Comparison of ENCODE assay signal across 12 cellular contexts in genomic region chr5:134149571-134150303, GRCh38. TPM values are rescaled to one million over a fixed set of nuclear protein-coding genes. Genes with fewer than 3 reads are reported as not detected.
A peak's percentile ranks its signal among the peaks of the same experiment; 100 is the strongest.
DNase-seq lines count a peak whose midpoint lies in the region; ATAC-seq and TF ChIP-seq lines count a peak whose summit lies in the region.
"Had no signal": no experiment of that assay in that cellular context is flagged by ENCODE, and none has a peak within 500 bp of the region (broad histone marks: within the 10 kb centered on the region; RNA-seq: fewer than 3 reads in every experiment).

No MANE protein-coding gene starts in this region.

- H3K4me3 ChIP-seq in GM23338 = no peak overlapping the region
- H3K4me3 ChIP-seq in fibroblast of pulmonary artery (replicated peaks; ENCODE audit: low read depth, low read length) = no peak overlapping the region
- no peak overlapping the region for H3K4me3 ChIP-seq in adrenal gland
- H3K4me3 ChIP-seq: esophagus squamous epithelium had no signal

- no peak overlapping the region for H3K4me2 ChIP-seq in GM23338

- intact Hi-C loops in adrenal gland (cut with DNase I) = no loop called here

- H3K79me2 ChIP-seq in GM23338 (replicated peaks; ENCODE audit: insufficient read depth) = peaks cover 17% of the 10 kb centered on the region

- H3K9me3 Mint-ChIP-seq in GM23338 (no peaks in the 10 kb centered on the region), T-cell (no peaks in the 10 kb centered on the region), progenitor cell of endocrine pancreas (ENCODE audit: low read depth) (no peaks in the 10 kb centered on the region)

- H3K36me3 Mint-ChIP-seq in GM23338 (ENCODE audit: low read depth) = peaks cover 45% of the 10 kb centered on the region
- H3K36me3 Mint-ChIP-seq in T-cell = peaks cover 52% of the 10 kb centered on the region
- peaks cover 14% of the 10 kb centered on the region for H3K36me3 Mint-ChIP-seq in progenitor cell of endocrine pancreas (ENCODE audit: insufficient read depth)

- H4K20me1 ChIP-seq in GM23338 (replicated peaks; ENCODE audit: insufficient read depth) = peaks cover 36% of the 10 kb centered on the region

- H3K27me3 ChIP-seq in GM23338 (ENCODE audit: insufficient read depth) = no peaks in the 10 kb centered on the region
- no peaks in the 10 kb centered on the region for H3K27me3 ChIP-seq in adrenal gland
- H3K27me3 ChIP-seq: esophagus squamous epithelium had no signal

- peaks cover 8% of the 10 kb centered on the region; the same call in 1 of the 2 replicates for H3F3A ChIP-seq in GM23338 (replicated peaks; ENCODE audit: low read depth)

- H3K4me3 Mint-ChIP-seq in GM23338 = no peak overlapping the region
- H3K4me3 Mint-ChIP-seq in T-cell = peak overlapping the region in 2 of 3 donors; percentile 7 to 44
- no peak overlapping the region for H3K4me3 Mint-ChIP-seq in progenitor cell of endocrine pancreas (ENCODE audit: low read depth)

- no peak overlapping the region for H3K27ac ChIP-seq in GM23338 (ENCODE audit: low read depth)
- peak overlapping the region in 2 of 5 donors; percentile 1 to 24 for H3K27ac ChIP-seq in adrenal gland

- no peak overlapping the region for H2AFZ ChIP-seq in GM23338

- no peak for TF ChIP-seq POLR2A in adrenal gland (IDR thresholded peaks at IDR 0.05)

- no peaks in the 10 kb centered on the region for H3K9me3 ChIP-seq in adrenal gland (replicated peaks in 1 of 3)
- H3K9me3 ChIP-seq: esophagus squamous epithelium had no signal

- no peak for TF ChIP-seq CTCF in GM23338 (conservative IDR thresholded peaks at IDR 0.05; ENCODE audit: low read depth in 2 of 2)
- no peak for TF ChIP-seq CTCF in fibroblast of pulmonary artery (IDR thresholded peaks at IDR 0.05; ENCODE audit: low read length, missing control alignments)
- TF ChIP-seq CTCF in progenitor cell of endocrine pancreas (IDR thresholded peaks at IDR 0.05; ENCODE audit: unreplicated experiment) = no peak
- no peak for TF ChIP-seq CTCF in adrenal gland (IDR thresholded peaks at IDR 0.05)

- H3K4me1 Mint-ChIP-seq in GM23338 (no peaks in the 10 kb centered on the region), T-cell (peaks cover 58 to 81% (median 59%) of the 10 kb centered on the region in 3 donors), progenitor cell of endocrine pancreas (ENCODE audit: low read depth) (peaks cover 11% of the 10 kb centered on the region)

- whole genome bisulfite sequencing in adrenal gland, 4 donors = 63 to 80% (median 77%) methylated on average over 4 of the region's 4 CpGs

- CTCF ChIA-PET in T-cell (lab: Charles Lee) = interaction anchor here (0.5 to 5.7 kb wide), 6 partner anchors 9 to 110 kb away, joined by 3 to 25 read pairs (median 3); no protein-coding TSS in a partner anchor

- no peak for ATAC-seq in GM23338
- ATAC-seq in T-cell (replicated peaks in 1 of 4) = no peak

- H3K4me1 ChIP-seq in GM23338 (ENCODE audit: insufficient read depth) (0 out of 2 replicates have a peak, but pooled peaks cover 6% of the 10 kb centered on the region), adrenal gland (replicated peaks in 1 of 2) (peaks cover 4 to 37% of the 10 kb centered on the region in 2 donors)

- no peaks in the 10 kb centered on the region for H3K9me2 ChIP-seq in GM23338 (ENCODE audit: insufficient read depth)

- H3K27me3 Mint-ChIP-seq in GM23338 (ENCODE audit: insufficient read depth, low read depth, poor library complexity) (peaks cover 6% of the 10 kb centered on the region), T-cell (no peaks in the 10 kb centered on the region), progenitor cell of endocrine pancreas (no peaks in the 10 kb centered on the region)

- H3K36me3 ChIP-seq in GM23338 (ENCODE audit: insufficient read depth) = peaks cover 20% of the 10 kb centered on the region
- H3K36me3 ChIP-seq in adrenal gland (replicated peaks in 1 of 2) = peaks cover 0 to 79% of the 10 kb centered on the region in 2 donors

- H3K27ac Mint-ChIP-seq in GM23338 = peak overlapping the region; percentile 38; the same call in 1 of the 2 replicates
- H3K27ac Mint-ChIP-seq in T-cell = peak overlapping the region; percentile 84 to 88
- H3K27ac Mint-ChIP-seq in progenitor cell of endocrine pancreas = peak overlapping the region; percentile 77

- DNase-seq in GM23338 (ENCODE audit: low spot score) (no peak), T-cell (peak in 2 of 34 experiments; percentile 9 to 19), fibroblast of pulmonary artery (ENCODE audit: low read depth) (peak; percentile 61), progenitor cell of endocrine pancreas (ENCODE audit: low spot score, unreplicated experiment) (no peak), NCI-H2196 treated with DMSO at 0.1 percent for 48 hours (lab: John Stamatoyannopoulos, UW; ENCODE audit: unreplicated experiment) (no peak), adrenal gland (no peak), dermis blood vessel endothelial cell (no peak), germinal center (ENCODE audit: low spot score) (no peak)
- DNase-seq: esophagus squamous epithelium, NCI-H1105, small intestine, T1000 had no signal

- POLR2A ChIA-PET in T-cell (lab: Charles Lee) = interaction anchor here in 1 of 2 donors (0.6 to 2.1 kb wide), 6 partner anchors 9 to 1622 kb away, joined by 3 to 11 read pairs (median 7); no protein-coding TSS in a partner anchor

TF ChIP-seq in GM23338, 12 proteins besides CTCF, POLR2A, EP300 and RAD21 (continues in another document):
- TF ChIP-seq ZNF114 (CRISPR knock-in tag; IDR thresholded peaks at IDR 0.05) (no peak), EZH2phosphoT487 (IDR thresholded peaks at IDR 0.05; ENCODE audit: unreplicated experiment) (no peak)

RNA-seq across cellular contexts. Expression of gene SKP1, which starts 27.0 kb away (rescaled TPM):
- total RNA-seq in GM23338 (2014; rRNA removed; shearing (Covaris generic)) = 244 and 366 TPM in 2 replicates
- polyA plus RNA-seq in GM23338 (2016; fragmentation: Nextera tagmentation; extraction: Ambion mirVana) (344 and 440 TPM in 2 replicates), adrenal gland (1,000 to 10,000 TPM in 1 of 3 donors, 100 to 1,000 TPM in 2; 121 to 1,485 (median 274) TPM)
- total RNA-seq in T-cell (100 to 1,000 TPM; 178 to 314 (median 203) TPM), progenitor cell of endocrine pancreas (339 and 358 TPM in 2 replicates), adrenal gland (100 to 1,000 TPM; 262 to 522 (median 377) TPM), dermis blood vessel endothelial cell (172 and 393 TPM in 2 replicates)

RNA-seq across cellular contexts. Expression of gene TCF7, which starts 35.3 kb away (rescaled TPM):
- 8.1 and 9.7 TPM in 2 replicates for total RNA-seq in GM23338 (2014; rRNA removed; shearing (Covaris generic))
- polyA plus RNA-seq in GM23338 (2016; fragmentation: Nextera tagmentation; extraction: Ambion mirVana) (5.2 and 5.6 TPM in 2 replicates), adrenal gland (1 to 10 TPM; 3.9 to 5.4 (median 5.1) TPM)
- total RNA-seq in T-cell (100 to 1,000 TPM; 503 to 749 (median 693) TPM), progenitor cell of endocrine pancreas (14.4 and 16.6 TPM in 2 replicates), adrenal gland (1 to 10 TPM; 6.2 to 9.6 (median 7.6) TPM), dermis blood vessel endothelial cell (0.19 and 0.34 TPM in 2 replicates)

Comparison
In these comparisons a context has a peak if more than half of its experiments do, and no peak if none do; other contexts are left out.
1. H3K4me3 Mint-ChIP-seq: peak in T-cell (2 of 3); none in GM23338 (single experiment) and progenitor cell of endocrine pancreas (single experiment).
2. RNA of gene TCF7, which starts 35.3 kb away (total RNA-seq): 503 to 749 TPM in T-cell; 14.4 to 16.6 TPM in progenitor cell of endocrine pancreas, 6.2 to 9.6 TPM in adrenal gland, 8.1 to 9.7 TPM in GM23338 and 0.19 to 0.34 TPM in dermis blood vessel endothelial cell; every median in the first group is over 10 times any median in the second.
3. Peak in every context shown above with its lines, with median percentiles within 50 percentile points of each other: H3K27ac Mint-ChIP-seq.